In genomic region chr9:109901191-109901590, GRCh38 we compare ENCODE assay signal across 21 cellular contexts.
DNase-seq lines count a peak whose midpoint lies in the region; ATAC-seq and TF ChIP-seq lines count a peak whose summit lies in the region.
"Had no signal": no experiment of that assay in that cellular context is flagged by ENCODE, and none has a peak within 500 bp of the region (broad histone marks: within the 10 kb centered on the region; RNA-seq: fewer than 3 reads in every experiment).

No MANE protein-coding gene starts in this region.

- H4K5ac ChIP-seq in IMR-90 (ENCODE audit: low read depth, low read length) = no peak overlapping the region

- H3K23ac ChIP-seq in IMR-90 (ENCODE audit: low read depth, low read length) = peak overlapping the region; percentile 40; the same call in 1 of the 2 replicates

- H3K18ac ChIP-seq in IMR-90 (ENCODE audit: low read depth, low read length) = no peak overlapping the region

- H4K20me1 ChIP-seq in IMR-90 (ENCODE audit: insufficient read depth, low read length) = peaks cover 17% of the 10 kb centered on the region

- DNase-seq in AG20443 (ENCODE audit: low spot score) (peak; percentile 71), IMR-90 (peak; percentile 74), fibroblast of villous mesenchyme (ENCODE audit: low read depth) (peak; percentile 77), esophagus squamous epithelium (lab: John Stamatoyannopoulos, UW) (no peak)
- no peak for DNase-seq in stimulated activated CD4-positive, alpha-beta T cell treated with anti-CD3 and anti-CD28 coated beads, Interleukin-2, amount 100 ng/mL, for 24 hours
- DNase-seq in CD8-positive, alpha-beta memory T cell = no peak
- DNase-seq: ACHN; activated CD4-positive, alpha-beta T cell treated with anti-CD3 and anti-CD28 coated beads, Interleukin-2, amount 50 U/mL, for 4 hours; activated naive CD4-positive, alpha-beta T cell treated with Interleukin-2 at 50 U/mL for 16 hours; aorta; CD4-positive, alpha-beta T cell; DND-41; glutamatergic neuron; NCI-H187 treated with DMSO at 0.1 percent for 48 hours; stimulated activated CD4-positive, alpha-beta T cell treated with anti-CD3 and anti-CD28 coated beads, Interleukin-1b, Interleukin-23, amount 100 ng/mL, for 48 hours had no signal

- H4K8ac ChIP-seq in IMR-90 (ENCODE audit: low read depth in 2 of 2, low read length in 2 of 2) = no peak overlapping the region

- no peak overlapping the region for H4K91ac ChIP-seq in IMR-90 (ENCODE audit: insufficient read depth, low read depth, low read length)

- peak overlapping the region in 2 of 3 experiments; percentile 4 to 11 for H3K27ac Mint-ChIP-seq in nephron
- no peak overlapping the region for H3K27ac Mint-ChIP-seq in CD8-positive, alpha-beta memory T cell
- H3K27ac Mint-ChIP-seq: CD4-positive, alpha-beta T cell; memory B cell; neural progenitor cell had no signal

- no peak overlapping the region for H3K4me3 ChIP-seq in IMR-90 (ENCODE audit: insufficient read depth, low read depth, low read length)
- H3K4me3 ChIP-seq in fibroblast of villous mesenchyme (ENCODE audit: low read depth, low read length) = no peak overlapping the region
- H3K4me3 ChIP-seq in esophagus squamous epithelium = no peak overlapping the region
- no peak overlapping the region for H3K4me3 ChIP-seq in CD8-positive, alpha-beta memory T cell (ENCODE audit: low read length)
- H3K4me3 ChIP-seq: coronary artery, neural progenitor cell had no signal

- H2AK5ac ChIP-seq in IMR-90 (ENCODE audit: low read depth, low read length) = peak overlapping the region; percentile 46; the same call in 1 of the 2 replicates

- peaks cover 16 to 48% of the 10 kb centered on the region in 2 experiments for H3K79me1 ChIP-seq in IMR-90 (ENCODE audit: low read depth in 1 of 2, low read length in 2 of 2)

- H3K27ac ChIP-seq in IMR-90 (ENCODE audit: insufficient read depth, low read length) (no peak overlapping the region), esophagus squamous epithelium (no peak overlapping the region)
- H3K27ac ChIP-seq in CD8-positive, alpha-beta memory T cell (ENCODE audit: low read depth, low read length) = no peak overlapping the region
- H3K27ac ChIP-seq: coronary artery, neural progenitor cell, RWPE1 had no signal

- H3K9ac ChIP-seq in IMR-90 (ENCODE audit: low read depth, low read length) = no peak overlapping the region
- H3K9ac ChIP-seq: neural progenitor cell had no signal

- H2BK5ac ChIP-seq in IMR-90 (ENCODE audit: low read depth, low read length, poor library complexity, severe bottlenecking) = no peak overlapping the region

- no peak for TF ChIP-seq RAD21 in IMR-90 (IDR thresholded peaks at IDR 0.05; ENCODE audit: low read length)

- H3K4me1 Mint-ChIP-seq in nephron = peaks cover 40% of the 10 kb centered on the region
- no peaks in the 10 kb centered on the region for H3K4me1 Mint-ChIP-seq in CD8-positive, alpha-beta memory T cell

- peak overlapping the region in 1 of 3 experiments; percentile 0 for H3K4me3 Mint-ChIP-seq in nephron
- no peak overlapping the region for H3K4me3 Mint-ChIP-seq in CD8-positive, alpha-beta memory T cell
- H3K4me3 Mint-ChIP-seq: CD4-positive, alpha-beta T cell; memory B cell; neural progenitor cell had no signal

- CTCF ChIA-PET in IMR-90 (lab: Yijun Ruan, JAX) = no interaction called here
- CTCF ChIA-PET in CD8-positive, alpha-beta memory T cell (lab: Charles Lee) = interaction anchor here (4.6 kb wide), 1 partner anchor 157 kb away, joined by 25 read pairs; no protein-coding TSS in a partner anchor

- H3K14ac ChIP-seq in IMR-90 (replicated peaks; ENCODE audit: low read depth, low read length) = peak overlapping the region; percentile 58

- ATAC-seq in IMR-90 (ENCODE audit: low read depth) (peak; percentile 45), HG03108 (IDR thresholded peaks at IDR 0.05; ENCODE audit: unreplicated experiment) (no peak)

- no TSS peak for BruUV-seq in IMR-90 (replicated peaks; lab: Mats Ljungman, UMichigan)

- H3K36me3 Mint-ChIP-seq in nephron (ENCODE audit: low read depth) = no peaks in the 10 kb centered on the region
- H3K36me3 Mint-ChIP-seq in CD8-positive, alpha-beta memory T cell = no peaks in the 10 kb centered on the region
- H3K36me3 Mint-ChIP-seq: memory B cell, neural progenitor cell had no signal

- dilution Hi-C loops in IMR-90 (cut with HindIII; ENCODE audit: low sequenced_read_pairs, unreplicated experiment) = no loop called here

- no peak overlapping the region for H2BK20ac ChIP-seq in IMR-90 (ENCODE audit: low read depth, low read length)

- WGBS in IMR-90 (ENCODE audit: extremely low coverage in 2 of 2, insufficient read length in 1 of 2), 2 experiments = 36% methylated on average over 2 of the region's 3 CpGs; no CpG with 5 or more reads in 1 of the 2 experiments
- 35 to 47% methylated on average over 3 of the region's 3 CpGs for WGBS in esophagus squamous epithelium, 2 donors

- peaks cover 16% of the 10 kb centered on the region for H3K9me1 ChIP-seq in IMR-90 (ENCODE audit: insufficient read depth, low read length)

- no peaks in the 10 kb centered on the region for H3K9me3 Mint-ChIP-seq in nephron
- H3K9me3 Mint-ChIP-seq in CD8-positive, alpha-beta memory T cell = no peaks in the 10 kb centered on the region
- H3K9me3 Mint-ChIP-seq: CD4-positive, alpha-beta T cell; memory B cell; neural progenitor cell had no signal

- peak overlapping the region; percentile 40; the same call in 1 of the 2 replicates for H3K4ac ChIP-seq in IMR-90 (ENCODE audit: low read depth, low read length)

- no peaks in the 10 kb centered on the region for H3K36me3 ChIP-seq in IMR-90 (ENCODE audit: control insufficient read depth, insufficient read depth, low read length)
- H3K36me3 ChIP-seq in esophagus squamous epithelium = no peaks in the 10 kb centered on the region
- no peaks in the 10 kb centered on the region for H3K36me3 ChIP-seq in CD8-positive, alpha-beta memory T cell (ENCODE audit: insufficient read depth, low read length)
- H3K36me3 ChIP-seq: neural progenitor cell had no signal

- intact Hi-C loops in IMR-90 (cut with micrococcal nuclease) = no loop called here
- intact Hi-C loops in esophagus squamous epithelium (cut with DNase I) = loop anchor here (5.0 kb wide), 2 partner anchors 156 to 251 kb away; no protein-coding TSS in a partner anchor

- no peaks in the 10 kb centered on the region for H3K9me3 ChIP-seq in IMR-90 (ENCODE audit: control insufficient read depth, insufficient read depth, low read length)
- no peaks in the 10 kb centered on the region for H3K9me3 ChIP-seq in esophagus squamous epithelium
- no peaks in the 10 kb centered on the region for H3K9me3 ChIP-seq in CD8-positive, alpha-beta memory T cell (ENCODE audit: low read length)

- H3K4me2 ChIP-seq in IMR-90 (ENCODE audit: low read depth, low read length) = no peak overlapping the region
- H3K4me2 ChIP-seq: neural progenitor cell had no signal

- no peak overlapping the region for H2BK120ac ChIP-seq in IMR-90 (ENCODE audit: low read depth, low read length)

- H2AFZ ChIP-seq in IMR-90 (replicated peaks; ENCODE audit: low read length, poor library complexity) = peak overlapping the region; percentile 48
- H2AFZ ChIP-seq: neural progenitor cell had no signal

- H3K27me3 Mint-ChIP-seq in nephron (ENCODE audit: low read depth) = no peaks in the 10 kb centered on the region
- H3K27me3 Mint-ChIP-seq in CD8-positive, alpha-beta memory T cell = peaks cover 0 to 5% of the 10 kb centered on the region in 2 donors
- H3K27me3 Mint-ChIP-seq: memory B cell had no signal

- POLR2A ChIA-PET in IMR-90 (lab: Charles Lee; ENCODE audit: unreplicated experiment) = no interaction called here
- POLR2A ChIA-PET in CD8-positive, alpha-beta memory T cell (lab: Charles Lee) = no interaction called here

- TF ChIP-seq CTCF in IMR-90 (conservative IDR thresholded peaks at IDR 0.05; ENCODE audit: low read depth, low read length) (no peak), fibroblast of villous mesenchyme (IDR thresholded peaks at IDR 0.05; ENCODE audit: insufficient read depth, low read depth, low read length) (no peak), nephron (IDR thresholded peaks at IDR 0.05; ENCODE audit: unreplicated experiment in 3 of 3) (no peak), esophagus squamous epithelium (IDR thresholded peaks at IDR 0.05) (no peak)

- TF ChIP-seq POLR2A in IMR-90 (IDR thresholded peaks at IDR 0.05; ENCODE audit: low read depth, low read length) (no peak), esophagus squamous epithelium (IDR thresholded peaks at IDR 0.05) (no peak)

- no peaks in the 10 kb centered on the region for H3K27me3 ChIP-seq in IMR-90 (ENCODE audit: control insufficient read depth, insufficient read depth, low read length)
- H3K27me3 ChIP-seq in esophagus squamous epithelium = no peaks in the 10 kb centered on the region
- no peaks in the 10 kb centered on the region for H3K27me3 ChIP-seq in CD8-positive, alpha-beta memory T cell (ENCODE audit: insufficient read depth, low read length, poor library complexity, severe bottlenecking)
- H3K27me3 ChIP-seq: neural progenitor cell had no signal

- peaks cover 5% of the 10 kb centered on the region for H3K4me1 ChIP-seq in IMR-90 (ENCODE audit: control insufficient read depth, insufficient read depth, low read length)
- peaks cover 0 to 11% (median 5%) of the 10 kb centered on the region in 3 donors for H3K4me1 ChIP-seq in esophagus squamous epithelium
- no peaks in the 10 kb centered on the region for H3K4me1 ChIP-seq in CD8-positive, alpha-beta memory T cell (ENCODE audit: insufficient read depth, low read length)
- H3K4me1 ChIP-seq: neural progenitor cell had no signal

- H3K56ac ChIP-seq in IMR-90 (ENCODE audit: extremely low read depth, insufficient read depth, low read length) = no peak overlapping the region

- peak overlapping the region; percentile 69; the same call in 2 of the 3 replicates for H2BK15ac ChIP-seq in IMR-90 (ENCODE audit: low read depth, low read length)

- in situ Hi-C loops in IMR-90 (cut with MboI; ENCODE audit: low sequenced_read_pairs) = loop anchor here (5.0 kb wide), 1 partner anchor 251 kb away; no protein-coding TSS in a partner anchor

- no peak overlapping the region for H2AK9ac ChIP-seq in IMR-90 (replicated peaks; ENCODE audit: low read depth, low read length, poor library complexity)

TF ChIP-seq in IMR-90, 13 proteins besides CTCF, POLR2A, EP300 and RAD21 (continues in another document):
- no peak for TF ChIP-seq SMC3 (IDR thresholded peaks at IDR 0.05; ENCODE audit: low read depth, low read length)
- peak; percentile 24; the same call in 1 of the 2 replicates for TF ChIP-seq MAFK (IDR thresholded peaks at IDR 0.05; ENCODE audit: low read depth, low read length)
- no peak; the same call in 1 of the 2 replicates for TF ChIP-seq NFE2L2 (IDR thresholded peaks at IDR 0.05; ENCODE audit: low read depth, low read length)
- TF ChIP-seq RCOR1 (IDR thresholded peaks at IDR 0.05; ENCODE audit: insufficient replicate concordance, low read length) = no peak
- TF ChIP-seq MXI1 (IDR thresholded peaks at IDR 0.05; ENCODE audit: borderline replicate concordance, low read depth, low read length) = peak; percentile 75

Comparison
In these comparisons a context has a peak if more than half of its experiments do, and no peak if none do; other contexts are left out.
1. DNase-seq: peak in AG20443 (single experiment), IMR-90 (single experiment) and fibroblast of villous mesenchyme (single experiment); none in esophagus squamous epithelium (single experiment), stimulated activated CD4-positive, alpha-beta T cell treated with anti-CD3 and anti-CD28 coated beads, Interleukin-2, amount 100 ng/mL, for 24 hours (0 of 2) and CD8-positive, alpha-beta memory T cell (0 of 5).
2. H3K27ac Mint-ChIP-seq: peak in nephron (2 of 3); none in CD8-positive, alpha-beta memory T cell (0 of 8).